Comparison of ENCODE assay signal across 2 cellular contexts in genomic region chr1:41413748-41414281, GRCh38.
A peak's percentile ranks its signal among the peaks of the same experiment; 100 is the strongest.
TF ChIP-seq lines count a peak whose summit lies in the region.

No MANE protein-coding gene starts in this region.

TF ChIP-seq in HEK293, 187 proteins besides CTCF, POLR2A, EP300 and RAD21 (continued from another document):
- TF ChIP-seq ZNF629 (tag by site-specific recombination; IDR thresholded peaks at IDR 0.05), result no peak
TF ChIP-seq in HEK293: peak in this region for 1.

TF ChIP-seq in GM12878, 131 proteins besides CTCF, POLR2A, EP300 and RAD21:
- TF ChIP-seq BCL3 (IDR thresholded peaks at IDR 0.05; ENCODE audit: borderline replicate concordance, insufficient read depth, low read depth, low read length, poor library complexity, severe bottlenecking), result peak; percentile 78
- TF ChIP-seq MLLT1 (IDR thresholded peaks at IDR 0.05), result no peak
- no peak for TF ChIP-seq SPI1 (IDR thresholded peaks at IDR 0.05; ENCODE audit: borderline replicate concordance, insufficient read depth, low read depth, low read length)
- TF ChIP-seq RELB (IDR thresholded peaks at IDR 0.05; ENCODE audit: low read depth), result no peak
- no peak for TF ChIP-seq NFYA (IDR thresholded peaks at IDR 0.05; ENCODE audit: borderline replicate concordance, low read depth, low read length)
- TF ChIP-seq CREM (IDR thresholded peaks at IDR 0.05; ENCODE audit: low read depth), result no peak
- no peak for TF ChIP-seq HDAC6 (IDR thresholded peaks at IDR 0.05; ENCODE audit: unreplicated experiment)
- TF ChIP-seq EGR1 (IDR thresholded peaks at IDR 0.05; ENCODE audit: borderline replicate concordance in 1 of 2, low read depth in 2 of 2, low read length in 2 of 2), result no peak
